Comparison of ENCODE assay signal across 8 cellular contexts in genomic region chr1:241356519-241357365, GRCh38. TPM values are rescaled to one million over a fixed set of nuclear protein-coding genes. Genes with fewer than 3 reads are reported as not detected.
A peak's percentile ranks its signal among the peaks of the same experiment; 100 is the strongest.
DNase-seq lines count a peak whose midpoint lies in the region; ATAC-seq and TF ChIP-seq lines count a peak whose summit lies in the region.

Gene RGS7 (minus strand): TSS chr1:241357205.

- no peak for TF ChIP-seq POLR2A in esophagus muscularis mucosa (IDR thresholded peaks at IDR 0.05; ENCODE audit: low read depth)
- no peak for TF ChIP-seq POLR2A in upper lobe of left lung (IDR thresholded peaks at IDR 0.05)

- in situ Hi-C loops in KBM-7 (cut with MboI; ENCODE audit: low pct_unique_long_range_greater_than_20kb, low sequenced_read_pairs): no loop called here

- H3K4me3 Mint-ChIP-seq in T-helper 2 cell treated with Interferon-gamma antibody and Interleukin-4, amounts not matched to agents 5 μg/mL and 100 μg/mL, for 36 hours: peak within 1 kb of the TSS; percentile 39

- no peaks in the 10 kb centered on the region for H3K9me3 Mint-ChIP-seq in T-helper 2 cell treated with Interferon-gamma antibody and Interleukin-4, amounts not matched to agents 5 μg/mL and 100 μg/mL, for 36 hours

- TF ChIP-seq EP300 in esophagus muscularis mucosa (IDR thresholded peaks at IDR 0.05): no peak
- no peak for TF ChIP-seq EP300 in upper lobe of left lung (IDR thresholded peaks at IDR 0.05)

- H3K27me3 Mint-ChIP-seq in T-helper 2 cell treated with Interferon-gamma antibody and Interleukin-4, amounts not matched to agents 5 μg/mL and 100 μg/mL, for 36 hours (ENCODE audit: low read depth): peaks cover 37% of the 10 kb centered on the region

- peak within 1 kb of the TSS; percentile 72 for H3K9ac ChIP-seq in ES-I3 (ENCODE audit: low read depth, low read length)

- no peak within 1 kb of the TSS for H3K27ac Mint-ChIP-seq in T-helper 2 cell treated with Interferon-gamma antibody and Interleukin-4, amounts not matched to agents 5 μg/mL and 100 μg/mL, for 36 hours

- 0% methylated on average over 1 of the region's 105 CpGs for WGBS in esophagus muscularis mucosa
- WGBS in upper lobe of left lung, 2 donors: 0 to 3% methylated on average over 2 to 14 of the region's 105 CpGs

- intact Hi-C loops in esophagus muscularis mucosa (cut with DNase I): no loop called here

- H3K27ac ChIP-seq in esophagus muscularis mucosa (replicated peaks in 1 of 4) (no peak within 1 kb of the TSS), upper lobe of left lung (no peak within 1 kb of the TSS)

- H3K9me3 ChIP-seq in ES-I3 (ENCODE audit: control insufficient read depth, insufficient read depth, low read length) (no peaks in the 10 kb centered on the region), esophagus muscularis mucosa (no peaks in the 10 kb centered on the region), upper lobe of left lung (no peaks in the 10 kb centered on the region)

- no peaks in the 10 kb centered on the region for H3K36me3 Mint-ChIP-seq in T-helper 2 cell treated with Interferon-gamma antibody and Interleukin-4, amounts not matched to agents 5 μg/mL and 100 μg/mL, for 36 hours (ENCODE audit: low read depth)

- no peaks in the 10 kb centered on the region for H3K4me1 Mint-ChIP-seq in T-helper 2 cell treated with Interferon-gamma antibody and Interleukin-4, amounts not matched to agents 5 μg/mL and 100 μg/mL, for 36 hours (ENCODE audit: low read depth)

- peak; percentile 32 for DNase-seq in KBM-7
- DNase-seq in T-helper 2 cell treated with Interferon-gamma antibody and Interleukin-4, amounts not matched to agents 5 μg/mL and 100 μg/mL, for 36 hours (ENCODE audit: low spot score): peak; percentile 4
- no peak for DNase-seq in esophagus muscularis mucosa (ENCODE audit: extremely low spot score)
- peak; percentile 64 for DNase-seq in middle frontal gyrus (ENCODE audit: extremely low spot score, low spot score)
- DNase-seq in upper lobe of left lung: peak; percentile 34 to 89
- DNase-seq in effector CD8-positive, alpha-beta T cell (lab: John Stamatoyannopoulos, UW): no peak

- no peaks in the 10 kb centered on the region; the same call in 1 of the 2 replicates for H3K4me1 ChIP-seq in ES-I3 (ENCODE audit: insufficient read depth, low read length)
- peaks cover 0 to 16% (median 13%) of the 10 kb centered on the region in 4 donors for H3K4me1 ChIP-seq in esophagus muscularis mucosa
- H3K4me1 ChIP-seq in upper lobe of left lung: peaks cover 0 to 12% (median 2%) of the 10 kb centered on the region in 4 donors

- peaks cover 0 to 48% (median 3%) of the 10 kb centered on the region in 4 donors for H3K27me3 ChIP-seq in esophagus muscularis mucosa
- H3K27me3 ChIP-seq in upper lobe of left lung: peaks cover 0 to 10% (median 3%) of the 10 kb centered on the region in 4 donors

- H3K36me3 ChIP-seq in ES-I3 (ENCODE audit: insufficient read depth, low read length): no peaks in the 10 kb centered on the region
- no peaks in the 10 kb centered on the region for H3K36me3 ChIP-seq in esophagus muscularis mucosa
- no peaks in the 10 kb centered on the region for H3K36me3 ChIP-seq in upper lobe of left lung

- H3K4me3 ChIP-seq in esophagus muscularis mucosa (peak within 1 kb of the TSS; percentile 56 to 61 (median 56)), upper lobe of left lung (peak within 1 kb of the TSS in 3 of 4 donors; percentile 47 to 62 (median 58))

- TF ChIP-seq CTCF in esophagus muscularis mucosa (IDR thresholded peaks at IDR 0.05) (no peak), upper lobe of left lung (IDR thresholded peaks at IDR 0.05) (no peak)

- ATAC-seq in GM21717 (IDR thresholded peaks at IDR 0.05; ENCODE audit: unreplicated experiment) (peak; percentile 64), upper lobe of left lung (ENCODE audit: low FRiP score in 2 of 2) (peak; percentile 46 to 87)

RNA-seq across cellular contexts. Expression of gene RGS7, which starts in this region (rescaled TPM):
- under 1 TPM in 2 of 4 donors, not detected in 2; 0.11 to 0.33 TPM for total RNA-seq in esophagus muscularis mucosa
- total RNA-seq in upper lobe of left lung: under 1 TPM in 1 of 6 donors, not detected in 5; 0.15 TPM

Comparison
In these comparisons a context has a peak if more than half of its experiments do, and no peak if none do; other contexts are left out.
1. Peak in DNase-seq, ATAC-seq and H3K4me3 ChIP-seq in upper lobe of left lung; RNA of the gene not detected or under 1 TPM.
2. DNase-seq: peak in KBM-7 (single experiment), T-helper 2 cell treated with Interferon-gamma antibody and Interleukin-4, amounts not matched to agents 5 μg/mL and 100 μg/mL, for 36 hours (single experiment) and middle frontal gyrus (single experiment); none in esophagus muscularis mucosa (single experiment) and effector CD8-positive, alpha-beta T cell (single experiment).